15 cellular contexts compared by ENCODE assay signal in genomic region chr17:65698381-65699061, GRCh38.
DNase-seq lines count a peak whose midpoint lies in the region; ATAC-seq, FAIRE-seq and TF ChIP-seq lines count a peak whose summit lies in the region.
"Had no signal": no experiment of that assay in that cellular context is flagged by ENCODE, and none has a peak within 500 bp of the region (broad histone marks: within the 10 kb centered on the region; RNA-seq: fewer than 3 reads in every experiment).

No MANE protein-coding gene starts in this region.

- BruUV-seq in IMR-90 (replicated peaks; lab: Mats Ljungman, UMichigan) (no TSS peak), endothelial cell of umbilical vein (replicated peaks; lab: Mats Ljungman, UMichigan) (no TSS peak)

- 0% methylated on average over 1 of the region's 11 CpGs; no CpG with 5 or more reads in 1 of the 2 experiments for WGBS in IMR-90 (ENCODE audit: extremely low coverage in 2 of 2, insufficient read length in 1 of 2), 2 experiments

- H3K27me3 Mint-ChIP-seq in activated CD4-positive, alpha-beta memory T cell treated with anti-CD3 and anti-CD28 coated beads, Interleukin-2, amount 10 ng/mL, durations not matched to agents 7 days and 5 days = peaks cover 2% of the 10 kb centered on the region

- H3K56ac ChIP-seq in IMR-90 (ENCODE audit: extremely low read depth, insufficient read depth, low read length) = no peak overlapping the region

- dilution Hi-C loops in IMR-90 (cut with HindIII; ENCODE audit: low sequenced_read_pairs, unreplicated experiment) = no loop called here
- dilution Hi-C loops in endothelial cell of umbilical vein (cut with MboI; ENCODE audit: extremely low pct_ligation_motif_present, low sequenced_read_pairs) = no loop called here

- H3K4me1 ChIP-seq in IMR-90 (ENCODE audit: control insufficient read depth, insufficient read depth, low read length) (peaks cover 5% of the 10 kb centered on the region), endothelial cell of umbilical vein (ENCODE audit: control insufficient read depth, extremely low read depth, insufficient read depth, low read length) (peaks cover 21% of the 10 kb centered on the region), mucosa of stomach (ENCODE audit: control insufficient read depth, insufficient read depth, low read length) (no peaks in the 10 kb centered on the region)

- TF ChIP-seq RAD21 in IMR-90 (IDR thresholded peaks at IDR 0.05; ENCODE audit: low read length) = no peak

- H3K79me1 ChIP-seq in IMR-90 (ENCODE audit: low read depth in 1 of 2, low read length in 2 of 2) = no peaks in the 10 kb centered on the region

- H2AK9ac ChIP-seq in IMR-90 (replicated peaks; ENCODE audit: low read depth, low read length, poor library complexity) = no peak overlapping the region

- H3K23ac ChIP-seq in IMR-90 (ENCODE audit: low read depth, low read length) = peak overlapping the region; percentile 26; the same call in 1 of the 2 replicates

- no peaks in the 10 kb centered on the region for H4K20me1 ChIP-seq in IMR-90 (ENCODE audit: insufficient read depth, low read length)
- H4K20me1 ChIP-seq in endothelial cell of umbilical vein (replicated peaks; ENCODE audit: control insufficient read depth, extremely low read depth, insufficient read depth, low read length) = no peaks in the 10 kb centered on the region

- ATAC-seq in IMR-90 (ENCODE audit: low read depth) (peak; percentile 79), HG02970 (IDR thresholded peaks at IDR 0.05; ENCODE audit: low FRiP score, unreplicated experiment) (no peak)
- ATAC-seq: body of pancreas had no signal

- no peak for DNase-seq in AG04449 (ENCODE audit: low read depth, low spot score)
- peak; percentile 76 for DNase-seq in IMR-90
- peak; percentile 55 for DNase-seq in endothelial cell of umbilical vein (ENCODE audit: low read depth, low spot score)
- DNase-seq in GM13976 (ENCODE audit: low spot score) = no peak
- DNase-seq in activated CD4-positive, alpha-beta T cell treated with anti-CD3 and anti-CD28 coated beads, Interleukin-2, amount 50 U/mL, for 1 hour = no peak
- no peak for DNase-seq in activated CD4-positive, alpha-beta memory T cell treated with anti-CD3 and anti-CD28 coated beads, Interleukin-2, amount 10 ng/mL, durations not matched to agents 7 days and 5 days
- DNase-seq: activated CD8-positive, alpha-beta memory T cell treated with anti-CD3 and anti-CD28 coated beads, Interleukin-2, amount 50 U/mL, for 4 hours; head of caudate nucleus; naive B cell; NCI-H1105 treated with DMSO at 0.1 percent for 48 hours; stimulated activated CD4-positive, alpha-beta T cell treated with anti-CD3 and anti-CD28 coated beads, Interleukin-1b, Interleukin-23, amount 100 ng/mL, for 48 hours had no signal

- TF ChIP-seq CTCF in AG04449 (IDR thresholded peaks at IDR 0.05; ENCODE audit: insufficient read depth, low read length, missing control alignments) = no peak
- TF ChIP-seq CTCF in IMR-90 (conservative IDR thresholded peaks at IDR 0.05; ENCODE audit: low read depth, low read length) = no peak
- no peak for TF ChIP-seq CTCF in endothelial cell of umbilical vein (IDR thresholded peaks at IDR 0.05; ENCODE audit: extremely low read depth in 1 of 2, insufficient read depth in 1 of 2, low read depth in 1 of 2, low read length in 2 of 2)
- no peak for TF ChIP-seq CTCF in GM13976 (IDR thresholded peaks at IDR 0.05; ENCODE audit: borderline replicate concordance, control extremely low read depth, extremely low read depth, insufficient read depth, missing control alignments)

- H3K4me3 ChIP-seq in AG04449 (ENCODE audit: low read depth, low read length) (peak overlapping the region; percentile 6), IMR-90 (ENCODE audit: insufficient read depth, low read depth, low read length) (no peak overlapping the region; the same call in 1 of the 2 replicates), endothelial cell of umbilical vein (replicated peaks in 1 of 3; ENCODE audit: insufficient read depth in 1 of 3, low read depth in 1 of 3, low read length in 3 of 3) (peak overlapping the region in 1 of 3 experiments; percentile 27), mucosa of stomach (ENCODE audit: low read length) (no peak overlapping the region)
- H3K4me3 ChIP-seq: body of pancreas had no signal

- H2BK120ac ChIP-seq in IMR-90 (ENCODE audit: low read depth, low read length) = peak overlapping the region; percentile 29; the same call in 1 of the 2 replicates

- H2AK5ac ChIP-seq in IMR-90 (ENCODE audit: low read depth, low read length) = no peak overlapping the region

- in situ Hi-C loops in IMR-90 (cut with MboI; ENCODE audit: low sequenced_read_pairs) = no loop called here
- in situ Hi-C loops in GM13976 (cut with MboI; ENCODE audit: low sequenced_read_pairs, unreplicated experiment) = no loop called here

- H4K5ac ChIP-seq in IMR-90 (ENCODE audit: low read depth, low read length) = no peak overlapping the region; the same call in 1 of the 2 replicates

- no peaks in the 10 kb centered on the region for H3K9me3 Mint-ChIP-seq in activated CD4-positive, alpha-beta memory T cell treated with anti-CD3 and anti-CD28 coated beads, Interleukin-2, amount 10 ng/mL, durations not matched to agents 7 days and 5 days
- H3K9me3 Mint-ChIP-seq: T-helper 2 cell treated with Interferon-gamma antibody and Interleukin-4, amounts not matched to agents 5 μg/mL and 100 μg/mL, for 36 hours had no signal

- POLR2A ChIA-PET in AG04449 (lab: Yijun Ruan, JAX) = no interaction called here
- POLR2A ChIA-PET in IMR-90 (lab: Charles Lee; ENCODE audit: unreplicated experiment) = no interaction called here
- POLR2A ChIA-PET in endothelial cell of umbilical vein (lab: Charles Lee) = no interaction called here
- POLR2A ChIA-PET in activated CD4-positive, alpha-beta memory T cell treated with anti-CD3 and anti-CD28 coated beads, Interleukin-2, amount 10 ng/mL, durations not matched to agents 7 days and 5 days (lab: Charles Lee) = no interaction called here

- H3K36me3 ChIP-seq in IMR-90 (ENCODE audit: control insufficient read depth, insufficient read depth, low read length) = no peaks in the 10 kb centered on the region
- no peaks in the 10 kb centered on the region for H3K36me3 ChIP-seq in endothelial cell of umbilical vein (ENCODE audit: control insufficient read depth in 2 of 2, extremely low read depth in 1 of 2, insufficient read depth in 2 of 2, low read length in 2 of 2)
- no peaks in the 10 kb centered on the region for H3K36me3 ChIP-seq in mucosa of stomach (ENCODE audit: control insufficient read depth, insufficient read depth, low read length)

- intact Hi-C loops in IMR-90 (cut with micrococcal nuclease) = loop anchor here (5.0 kb wide), 1 partner anchor 136 kb away; the partner anchor contains the start of gene AXIN2
- intact Hi-C loops in endothelial cell of umbilical vein (cut with micrococcal nuclease) = no loop called here

- peak overlapping the region in 1 of 2 experiments; percentile 4; a peak in 2 of 4 replicates for H4K8ac ChIP-seq in IMR-90 (ENCODE audit: low read depth in 2 of 2, low read length in 2 of 2)

- no peak overlapping the region for H2BK5ac ChIP-seq in IMR-90 (ENCODE audit: low read depth, low read length, poor library complexity, severe bottlenecking)

- H3K4me2 ChIP-seq in IMR-90 (ENCODE audit: low read depth, low read length) (peak overlapping the region; percentile 59), endothelial cell of umbilical vein (ENCODE audit: insufficient read depth, low read length) (peak overlapping the region; percentile 94)

- peak; percentile 85 for FAIRE-seq in endothelial cell of umbilical vein (lab: Jason Lieb, UNC)

- no peaks in the 10 kb centered on the region for H3K79me2 ChIP-seq in endothelial cell of umbilical vein (ENCODE audit: control insufficient read depth, insufficient read depth, low read length)

- 0 out of 2 replicates have a peak overlapping the region, but pooled peaks have one; percentile 20 for H3K14ac ChIP-seq in IMR-90 (replicated peaks; ENCODE audit: low read depth, low read length)

- CTCF ChIA-PET in AG04449 (lab: Yijun Ruan, JAX) (no interaction called here), IMR-90 (lab: Yijun Ruan, JAX) (interaction anchor here (0.5 kb wide), 1 partner anchor 72 kb away, joined by 7 read pairs; no protein-coding TSS in a partner anchor), endothelial cell of umbilical vein (lab: Charles Lee) (interaction anchor here (1.1 kb wide), 1 partner anchor 404 kb away, joined by 5 read pairs; no protein-coding TSS in a partner anchor)
- CTCF ChIA-PET in activated CD4-positive, alpha-beta memory T cell treated with anti-CD3 and anti-CD28 coated beads, Interleukin-2, amount 10 ng/mL, durations not matched to agents 7 days and 5 days (lab: Charles Lee) = interaction anchor here (1.0 kb wide), 1 partner anchor 183 kb away, joined by 3 read pairs; no protein-coding TSS in a partner anchor

- H3K36me3 Mint-ChIP-seq in activated CD4-positive, alpha-beta memory T cell treated with anti-CD3 and anti-CD28 coated beads, Interleukin-2, amount 10 ng/mL, durations not matched to agents 7 days and 5 days (ENCODE audit: low read depth) = no peaks in the 10 kb centered on the region
- H3K36me3 Mint-ChIP-seq: naive B cell had no signal

- 0 out of 2 replicates have a peak, but pooled peaks cover 4% of the 10 kb centered on the region for H3K9me1 ChIP-seq in IMR-90 (ENCODE audit: insufficient read depth, low read length)
- H3K9me1 ChIP-seq in endothelial cell of umbilical vein (replicated peaks; ENCODE audit: control insufficient read depth, extremely low read depth, insufficient read depth, low read length) = no peaks in the 10 kb centered on the region

- H3K4me3 Mint-ChIP-seq in activated CD4-positive, alpha-beta memory T cell treated with anti-CD3 and anti-CD28 coated beads, Interleukin-2, amount 10 ng/mL, durations not matched to agents 7 days and 5 days = no peak overlapping the region
- H3K4me3 Mint-ChIP-seq: naive B cell; T-helper 2 cell treated with Interferon-gamma antibody and Interleukin-4, amounts not matched to agents 5 μg/mL and 100 μg/mL, for 36 hours had no signal

- H3K27ac ChIP-seq in IMR-90 (ENCODE audit: insufficient read depth, low read length) = no peak overlapping the region
- no peak overlapping the region for H3K27ac ChIP-seq in endothelial cell of umbilical vein (ENCODE audit: insufficient read depth, low read depth, low read length)
- H3K27ac ChIP-seq: body of pancreas had no signal

- no peaks in the 10 kb centered on the region for H3K4me1 Mint-ChIP-seq in activated CD4-positive, alpha-beta memory T cell treated with anti-CD3 and anti-CD28 coated beads, Interleukin-2, amount 10 ng/mL, durations not matched to agents 7 days and 5 days
- H3K4me1 Mint-ChIP-seq: naive B cell had no signal

- H3K4ac ChIP-seq in IMR-90 (ENCODE audit: low read depth, low read length) = peak overlapping the region; percentile 1; the same call in 1 of the 2 replicates

- no peak overlapping the region for H2BK15ac ChIP-seq in IMR-90 (ENCODE audit: low read depth, low read length)

- TF ChIP-seq POLR2A in IMR-90 (IDR thresholded peaks at IDR 0.05; ENCODE audit: low read depth, low read length) (no peak), endothelial cell of umbilical vein (IDR thresholded peaks at IDR 0.05; ENCODE audit: low read depth, low read length) (no peak)

- H3K27ac Mint-ChIP-seq in activated CD4-positive, alpha-beta memory T cell treated with anti-CD3 and anti-CD28 coated beads, Interleukin-2, amount 10 ng/mL, durations not matched to agents 7 days and 5 days = no peak overlapping the region
- H3K27ac Mint-ChIP-seq: naive B cell; T-helper 2 cell treated with Interferon-gamma antibody and Interleukin-4, amounts not matched to agents 5 μg/mL and 100 μg/mL, for 36 hours had no signal

- H3K9me3 ChIP-seq in IMR-90 (ENCODE audit: control insufficient read depth, insufficient read depth, low read length) (no peaks in the 10 kb centered on the region), endothelial cell of umbilical vein (replicated peaks; ENCODE audit: control insufficient read depth, insufficient read depth, low read length) (no peaks in the 10 kb centered on the region), mucosa of stomach (ENCODE audit: control insufficient read depth, low read length) (no peaks in the 10 kb centered on the region)
- H3K9me3 ChIP-seq: body of pancreas had no signal

- no peak overlapping the region for H4K91ac ChIP-seq in IMR-90 (ENCODE audit: insufficient read depth, low read depth, low read length)

- no peaks in the 10 kb centered on the region for H3K27me3 ChIP-seq in IMR-90 (ENCODE audit: control insufficient read depth, insufficient read depth, low read length)
- H3K27me3 ChIP-seq in endothelial cell of umbilical vein (ENCODE audit: control insufficient read depth in 2 of 2, insufficient read depth in 2 of 2, low read length in 2 of 2) = no peaks in the 10 kb centered on the region
- H3K27me3 ChIP-seq in mucosa of stomach (ENCODE audit: control insufficient read depth, insufficient read depth, low read length) = no peaks in the 10 kb centered on the region
- H3K27me3 ChIP-seq: body of pancreas had no signal

- peak overlapping the region; percentile 13; the same call in 1 of the 2 replicates for H2BK20ac ChIP-seq in IMR-90 (ENCODE audit: low read depth, low read length)

- peak overlapping the region; percentile 33; the same call in 1 of the 2 replicates for H3K18ac ChIP-seq in IMR-90 (ENCODE audit: low read depth, low read length)

- H2AFZ ChIP-seq in IMR-90 (replicated peaks; ENCODE audit: low read length, poor library complexity) (peak overlapping the region; percentile 59), endothelial cell of umbilical vein (ENCODE audit: low read depth, low read length) (peak overlapping the region; percentile 13)

- H3K9ac ChIP-seq in IMR-90 (ENCODE audit: low read depth, low read length) = no peak overlapping the region
- H3K9ac ChIP-seq in endothelial cell of umbilical vein (replicated peaks; ENCODE audit: extremely low read depth, insufficient read depth, low read length) = peak overlapping the region; percentile 29
- peak overlapping the region; percentile 32 for H3K9ac ChIP-seq in mucosa of stomach (ENCODE audit: low read length)

Comparison
In these comparisons a context has a peak if more than half of its experiments do, and no peak if none do; other contexts are left out.
1. DNase-seq: peak in IMR-90 (single experiment) and endothelial cell of umbilical vein (single experiment); none in AG04449 (single experiment), GM13976 (single experiment), activated CD4-positive, alpha-beta T cell treated with anti-CD3 and anti-CD28 coated beads, Interleukin-2, amount 50 U/mL, for 1 hour (single experiment) and activated CD4-positive, alpha-beta memory T cell treated with anti-CD3 and anti-CD28 coated beads, Interleukin-2, amount 10 ng/mL, durations not matched to agents 7 days and 5 days (single experiment).